In the genomic region with DNA sequence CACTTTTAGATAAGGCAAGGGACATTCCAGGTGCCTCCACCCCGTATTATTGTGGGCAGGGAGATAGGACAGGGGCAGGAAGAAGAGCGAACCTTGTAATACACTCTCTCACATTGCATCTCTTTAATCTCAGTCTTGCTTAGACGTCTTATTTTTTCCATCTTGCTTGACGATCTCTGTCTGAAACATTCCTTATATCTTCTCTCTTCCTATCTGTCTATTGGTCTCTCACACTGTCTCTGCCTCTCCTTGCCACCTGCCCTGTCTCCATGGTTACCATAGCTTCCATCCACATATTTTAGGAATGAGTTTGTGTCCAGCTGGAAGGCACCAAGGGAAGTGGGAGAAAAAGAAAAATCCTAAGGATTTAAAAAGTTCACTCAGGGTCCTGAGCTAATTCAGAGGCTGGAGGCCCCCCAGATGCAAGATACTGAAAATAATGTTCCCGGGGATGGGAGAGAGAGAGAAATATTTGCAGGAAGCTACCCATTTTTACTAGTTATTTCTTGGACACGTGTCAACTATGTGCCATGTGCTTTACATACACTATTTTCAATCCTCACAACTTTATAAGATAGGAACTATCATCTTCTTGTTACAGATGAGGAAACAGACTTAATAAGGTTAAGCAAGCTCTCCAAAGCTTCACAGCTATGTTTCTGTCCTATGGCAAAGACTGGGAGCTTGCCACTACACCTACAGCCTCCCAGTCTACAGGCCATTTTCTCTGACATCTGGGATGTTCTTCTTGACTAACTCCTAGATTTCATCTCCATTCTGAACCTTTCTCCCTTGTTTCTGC, we compare ENCODE assay signal across 8 cellular contexts. TPM values are rescaled to one million over a fixed set of nuclear protein-coding genes. Genes with fewer than 3 reads are reported as not detected.
DNase-seq lines count a peak whose midpoint lies in the region; ATAC-seq and TF ChIP-seq lines count a peak whose summit lies in the region.

No MANE protein-coding gene starts in this region.

- H3K9ac ChIP-seq in PC-3 (ENCODE audit: low read length), result peak overlapping the region; percentile 56
- H3K9ac ChIP-seq in colonic mucosa (ENCODE audit: low read depth in 2 of 2, low read length in 2 of 2), result peak overlapping the region; percentile 53 to 86

- H3K36me3 Mint-ChIP-seq in T-helper 1 cell treated with Interleukin-12 subunit alpha and Interleukin-12 subunit beta and Interleukin-4 antibody, amounts not matched to agents 30 μg/mL and 1 μg/mL, for 36 hours (ENCODE audit: low read depth), result peaks cover 10% of the 10 kb centered on the region
- peaks cover 9% of the 10 kb centered on the region for H3K36me3 Mint-ChIP-seq in nephron (ENCODE audit: low read depth)

- peak overlapping the region; percentile 95 for H3K4me3 Mint-ChIP-seq in T-helper 1 cell treated with Interleukin-12 subunit alpha and Interleukin-12 subunit beta and Interleukin-4 antibody, amounts not matched to agents 30 μg/mL and 1 μg/mL, for 36 hours
- H3K4me3 Mint-ChIP-seq in nephron, result peak overlapping the region; percentile 86 to 92 (median 91)

- intact Hi-C loops in PC-3 (cut with micrococcal nuclease), result loop anchor here (1.0 kb wide), 4 partner anchors 16 to 104 kb away; a partner anchor contains a TSS
- intact Hi-C loops in colonic mucosa (cut with DNase I), result no loop called here
- intact Hi-C loops in posterior cingulate gyrus (cut with DNase I), result no loop called here

- ATAC-seq in PC-3, result peak; percentile 21
- ATAC-seq in GM18909 (IDR thresholded peaks at IDR 0.05; ENCODE audit: poor library complexity, unreplicated experiment), result no peak
- ATAC-seq in omental fat pad (ENCODE audit: low FRiP score), result no peak

- peaks cover 14% of the 10 kb centered on the region for H3K9me3 Mint-ChIP-seq in T-helper 1 cell treated with Interleukin-12 subunit alpha and Interleukin-12 subunit beta and Interleukin-4 antibody, amounts not matched to agents 30 μg/mL and 1 μg/mL, for 36 hours
- H3K9me3 Mint-ChIP-seq in nephron, result peaks cover 3% of the 10 kb centered on the region

- peaks cover 6% of the 10 kb centered on the region for H3K27me3 Mint-ChIP-seq in T-helper 1 cell treated with Interleukin-12 subunit alpha and Interleukin-12 subunit beta and Interleukin-4 antibody, amounts not matched to agents 30 μg/mL and 1 μg/mL, for 36 hours (ENCODE audit: low read depth)
- peaks cover 25% of the 10 kb centered on the region for H3K27me3 Mint-ChIP-seq in nephron (ENCODE audit: low read depth)

- no peaks in the 10 kb centered on the region for H3K9me3 ChIP-seq in PC-3 (ENCODE audit: low read length)
- no peaks in the 10 kb centered on the region for H3K9me3 ChIP-seq in colonic mucosa

- POLR2A ChIA-PET in PC-3 (lab: Charles Lee; ENCODE audit: unreplicated experiment), result interaction anchor here (0.7 to 1.2 kb wide), 2 partner anchors 36 to 189 kb away, joined by 3 to 5 read pairs; a partner anchor contains a TSS

- BruUV-seq in PC-3 (replicated peaks; lab: Mats Ljungman, UMichigan), result no TSS peak

- CTCF ChIA-PET in PC-3 (lab: Charles Lee), result interaction anchor here (1.5 kb wide), 1 partner anchor 44 kb away, joined by 4 read pairs; no protein-coding TSS in a partner anchor

- no peaks in the 10 kb centered on the region for H3K79me2 ChIP-seq in PC-3 (ENCODE audit: low read length)

- peaks cover 47% of the 10 kb centered on the region for H3K4me1 Mint-ChIP-seq in T-helper 1 cell treated with Interleukin-12 subunit alpha and Interleukin-12 subunit beta and Interleukin-4 antibody, amounts not matched to agents 30 μg/mL and 1 μg/mL, for 36 hours (ENCODE audit: low read depth)
- peaks cover 38% of the 10 kb centered on the region for H3K4me1 Mint-ChIP-seq in nephron

- H4K20me1 ChIP-seq in PC-3 (ENCODE audit: low read length), result no peaks in the 10 kb centered on the region

- H3K36me3 ChIP-seq in PC-3 (ENCODE audit: low read depth, low read length) (no peaks in the 10 kb centered on the region), colonic mucosa (no peaks in the 10 kb centered on the region)

- H2AFZ ChIP-seq in PC-3 (ENCODE audit: low read length), result peak overlapping the region; percentile 87

- peak overlapping the region; percentile 91 for H3K4me2 ChIP-seq in PC-3 (ENCODE audit: low read length)

- H3F3A ChIP-seq in PC-3 (ENCODE audit: low read length, unreplicated experiment), result no peaks in the 10 kb centered on the region

- H3K4me1 ChIP-seq in PC-3 (ENCODE audit: insufficient read depth, low read length) (peaks cover 37% of the 10 kb centered on the region), colonic mucosa (peaks cover 6% of the 10 kb centered on the region)

- no peak for DNase-seq in T-helper 1 cell
- DNase-seq in PC-3, result peak; percentile 83
- no peak for DNase-seq in colonic mucosa
- DNase-seq in posterior cingulate gyrus, result no peak
- no peak for DNase-seq in omental fat pad (ENCODE audit: low spot score)

- H3K4me3 ChIP-seq in PC-3 (ENCODE audit: low read length), result peak overlapping the region; percentile 76
- peak overlapping the region; percentile 48 for H3K4me3 ChIP-seq in colonic mucosa

- no peaks in the 10 kb centered on the region for H3K9me2 ChIP-seq in PC-3 (replicated peaks; ENCODE audit: low read length)

- no peaks in the 10 kb centered on the region for H3K27me3 ChIP-seq in PC-3 (ENCODE audit: low read length)
- peaks cover 25% of the 10 kb centered on the region for H3K27me3 ChIP-seq in colonic mucosa

- TF ChIP-seq CTCF in PC-3 (conservative IDR thresholded peaks at IDR 0.05; ENCODE audit: low read depth, low read length), result no peak
- no peak for TF ChIP-seq CTCF in colonic mucosa (IDR thresholded peaks at IDR 0.05)
- TF ChIP-seq CTCF in nephron (IDR thresholded peaks at IDR 0.05; ENCODE audit: unreplicated experiment in 3 of 3), result no peak
- TF ChIP-seq CTCF in omental fat pad (IDR thresholded peaks at IDR 0.05), result no peak

- H3K27ac ChIP-seq in PC-3 (ENCODE audit: low read length), result peak overlapping the region; percentile 0; the same call in 1 of the 2 replicates
- peak overlapping the region; percentile 64 for H3K27ac ChIP-seq in colonic mucosa

- H3K27ac Mint-ChIP-seq in T-helper 1 cell treated with Interleukin-12 subunit alpha and Interleukin-12 subunit beta and Interleukin-4 antibody, amounts not matched to agents 30 μg/mL and 1 μg/mL, for 36 hours, result peak overlapping the region; percentile 86
- H3K27ac Mint-ChIP-seq in nephron, result peak overlapping the region; percentile 93 to 98 (median 98)

RNA-seq across cellular contexts. Expression of a gene that starts 1.0 kb away (rescaled TPM):
- total RNA-seq in PC-3 (2014; rRNA removed) (0.29 and 2.8 TPM in 2 replicates), colonic mucosa (under 1 TPM; 0.21 to 0.44 TPM), omental fat pad (1 to 10 TPM in 1 of 4 donors, under 1 TPM in 3; 0.32 to 1.7 (median 0.58) TPM)

RNA-seq across cellular contexts. Expression of a gene that starts 1.1 kb away (rescaled TPM):
- 3.7 and 8.4 TPM in 2 replicates for total RNA-seq in PC-3 (2014; rRNA removed)
- total RNA-seq in colonic mucosa, result 10 to 100 TPM; 12.6 to 16.1 TPM
- total RNA-seq in omental fat pad, result 10 to 100 TPM; 19.0 to 31.4 (median 24.0) TPM

RNA-seq across cellular contexts. Expression of a gene that starts 5.6 kb away (rescaled TPM):
- total RNA-seq in PC-3 (2014; rRNA removed) (12.5 and 13.6 TPM in 2 replicates), colonic mucosa (1 to 10 TPM; 4.7 to 8.6 TPM), omental fat pad (10 to 100 TPM; 15.4 to 34.0 (median 28.3) TPM)

RNA-seq across cellular contexts. Expression of a gene that starts 33.0 kb away (rescaled TPM):
- total RNA-seq in PC-3 (2014; rRNA removed) (45.3 and 66.6 TPM in 2 replicates), colonic mucosa (100 to 1,000 TPM; 302 to 496 TPM), omental fat pad (1,000 to 10,000 TPM; 1,118 to 3,262 (median 1,971) TPM)

RNA-seq across cellular contexts. Expression of a gene that starts 36.1 kb away (rescaled TPM):
- 459 and 482 TPM in 2 replicates for total RNA-seq in PC-3 (2014; rRNA removed)
- total RNA-seq in colonic mucosa, result 100 to 1,000 TPM; 108 to 148 TPM
- 100 to 1,000 TPM; 114 to 189 (median 116) TPM for total RNA-seq in omental fat pad
